In the genomic region with DNA sequence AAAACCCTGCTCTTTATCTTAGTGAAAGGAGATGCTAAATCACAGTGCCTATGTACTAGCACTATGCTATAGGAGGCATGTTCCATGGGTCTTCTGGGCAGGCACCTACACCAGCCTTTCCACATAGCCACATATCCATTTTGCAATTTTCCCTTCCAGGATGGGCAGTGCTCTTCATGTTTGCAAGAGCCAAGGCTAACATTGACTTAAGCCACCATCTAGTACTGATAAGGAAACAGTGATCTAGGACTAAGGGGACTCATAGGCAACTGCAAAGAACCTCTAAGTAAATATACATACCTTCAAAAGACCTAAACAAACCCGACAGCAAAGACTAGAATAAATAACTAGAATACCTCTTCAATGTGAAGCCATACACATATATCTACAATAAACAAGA, we compare ENCODE assay signal across 21 cellular contexts.
"Had no signal": no experiment of that assay in that cellular context is flagged by ENCODE, and none has a peak within 500 bp of the region (broad histone marks: within the 10 kb centered on the region; RNA-seq: fewer than 3 reads in every experiment).

No MANE protein-coding gene starts in this region.

- H3K4me1 ChIP-seq: colonic mucosa, esophagus muscularis mucosa, foreskin keratinocyte, gastroesophageal sphincter, heart left ventricle, left lung, lower lobe of right lung had no signal

- H3K36me3 ChIP-seq: colonic mucosa, esophagus muscularis mucosa, gastroesophageal sphincter, heart left ventricle, left lung, lower lobe of right lung had no signal

- H3K9me3 ChIP-seq: colonic mucosa, lower lobe of right lung had no signal

- ATAC-seq: foreskin keratinocyte; gastroesophageal sphincter; heart left ventricle; left lung; left ventricle myocardium superior; lower lobe of right lung; naive thymus-derived CD4-positive, alpha-beta T cell had no signal

- DNase-seq: colonic mucosa; cortex of kidney; dermis blood vessel endothelial cell; dorsolateral prefrontal cortex; effector CD4-positive, alpha-beta T cell; effector memory CD4-positive, alpha-beta T cell; foreskin keratinocyte; heart left ventricle; hypothalamus; immature natural killer cell; islet precursor cell; kidney; kidney glomerular epithelial cell; left lung; left ventricle myocardium superior; lower lobe of right lung; mesenchymal stem cell; naive thymus-derived CD4-positive, alpha-beta T cell had no signal

- H3K4me3 ChIP-seq: colonic mucosa, dorsolateral prefrontal cortex, esophagus muscularis mucosa, gastroesophageal sphincter, heart left ventricle, hepatocyte, left lung, lower lobe of right lung had no signal
